ENCODE assay signal across 20 cellular contexts in the genomic region with DNA sequence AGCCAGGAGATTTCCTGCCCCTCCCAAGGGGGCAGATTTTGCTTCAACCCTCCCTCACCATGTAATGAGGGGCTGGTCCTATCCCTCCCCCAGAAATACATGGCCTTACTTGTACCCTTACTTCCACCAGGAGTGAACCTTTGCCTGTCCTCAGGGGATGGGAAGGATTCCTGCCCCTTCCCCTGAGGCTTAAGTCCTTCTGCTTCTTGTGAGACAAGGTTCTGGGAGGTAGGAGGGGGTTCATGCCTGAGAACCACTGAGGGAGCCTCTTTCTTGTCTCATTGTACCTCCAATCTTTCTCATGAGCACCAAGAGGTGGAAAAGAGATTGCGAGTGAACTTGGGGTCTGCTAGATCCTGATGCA. TPM values are rescaled to one million over a fixed set of nuclear protein-coding genes. Genes with fewer than 3 reads are reported as not detected.
A peak's percentile ranks its signal among the peaks of the same experiment; 100 is the strongest.
DNase-seq lines count a peak whose midpoint lies in the region; ATAC-seq, FAIRE-seq and TF ChIP-seq lines count a peak whose summit lies in the region.
"Had no signal": no experiment of that assay in that cellular context is flagged by ENCODE, and none has a peak within 500 bp of the region (broad histone marks: within the 10 kb centered on the region; RNA-seq: fewer than 3 reads in every experiment).

No MANE protein-coding gene starts in this region.

- no peak for TF ChIP-seq CTCF in PC-3 (conservative IDR thresholded peaks at IDR 0.05; ENCODE audit: low read depth, low read length)
- TF ChIP-seq CTCF in right atrium auricular region (IDR thresholded peaks at IDR 0.05) = no peak

- H3K79me1 ChIP-seq in trophoblast cell (ENCODE audit: low read length) = peaks cover 14% of the 10 kb centered on the region

- H3K14ac ChIP-seq in trophoblast cell (ENCODE audit: low read length) = peak overlapping the region; percentile 14

- H3F3A ChIP-seq in PC-3 (ENCODE audit: low read length, unreplicated experiment) = no peaks in the 10 kb centered on the region

- H3K27ac ChIP-seq in PC-3 (ENCODE audit: low read length) (no peak overlapping the region), iPS DF 6.9 (ENCODE audit: low read length) (peak overlapping the region; percentile 30), trophoblast cell (ENCODE audit: low read depth, low read length) (peak overlapping the region; percentile 92), right atrium auricular region (no peak overlapping the region)

- peak overlapping the region; percentile 62 for H4K8ac ChIP-seq in trophoblast cell (ENCODE audit: low read depth, low read length)

- H3K79me2 ChIP-seq in PC-3 (ENCODE audit: low read length) = no peaks in the 10 kb centered on the region
- H3K79me2 ChIP-seq in trophoblast cell (ENCODE audit: control insufficient read depth, insufficient read depth, low read length, poor library complexity) = no peaks in the 10 kb centered on the region

- H3K9me3 ChIP-seq in PC-3 (ENCODE audit: low read length) (no peaks in the 10 kb centered on the region), iPS DF 6.9 (ENCODE audit: control insufficient read depth, insufficient read depth, low read length) (no peaks in the 10 kb centered on the region; the same call in 1 of the 2 replicates), trophoblast cell (ENCODE audit: insufficient read depth, low read depth, low read length) (no peaks in the 10 kb centered on the region), right atrium auricular region (peaks cover 0 to 10% of the 10 kb centered on the region in 2 donors)
- H3K9me3 ChIP-seq: BE2C had no signal

- H3K9ac ChIP-seq in PC-3 (ENCODE audit: low read length) = no peak overlapping the region
- H3K9ac ChIP-seq in trophoblast cell (ENCODE audit: low read length) = no peak overlapping the region

- H3K9me2 ChIP-seq in PC-3 (replicated peaks; ENCODE audit: low read length) = no peaks in the 10 kb centered on the region

- H3K4ac ChIP-seq in trophoblast cell (ENCODE audit: low read depth, low read length) = peak overlapping the region; percentile 26

- peak overlapping the region; percentile 75 for H2BK120ac ChIP-seq in trophoblast cell (ENCODE audit: insufficient read depth, low read length, poor library complexity)

- CTCF ChIA-PET in PC-3 (lab: Charles Lee) = no interaction called here

- no peaks in the 10 kb centered on the region for H3K36me3 ChIP-seq in PC-3 (ENCODE audit: low read depth, low read length)
- H3K36me3 ChIP-seq in iPS DF 6.9 (ENCODE audit: control insufficient read depth, insufficient read depth, low read length) = no peaks in the 10 kb centered on the region
- H3K36me3 ChIP-seq in trophoblast cell (ENCODE audit: control insufficient read depth in 1 of 2, insufficient read depth in 2 of 2, low read length in 2 of 2) = peaks cover 0 to 1% of the 10 kb centered on the region in 2 experiments
- H3K36me3 ChIP-seq in right atrium auricular region = no peaks in the 10 kb centered on the region
- H3K36me3 ChIP-seq: BE2C had no signal

- no peak overlapping the region for H4K12ac ChIP-seq in trophoblast cell (ENCODE audit: low read depth, low read length)

- no peak overlapping the region for H3K4me3 ChIP-seq in PC-3 (ENCODE audit: low read length)
- H3K4me3 ChIP-seq in iPS DF 6.9 (ENCODE audit: low read length) = no peak overlapping the region
- no peak overlapping the region for H3K4me3 ChIP-seq in trophoblast cell (ENCODE audit: low read depth, low read length)
- H3K4me3 ChIP-seq in right atrium auricular region = no peak overlapping the region

- H3K4me1 ChIP-seq in PC-3 (ENCODE audit: insufficient read depth, low read length) (peaks cover 21% of the 10 kb centered on the region), iPS DF 6.9 (ENCODE audit: control insufficient read depth, insufficient read depth, low read length) (peaks cover 1% of the 10 kb centered on the region), trophoblast cell (ENCODE audit: control insufficient read depth in 1 of 2, insufficient read depth in 2 of 2, low read length in 2 of 2) (peaks cover 6 to 11% of the 10 kb centered on the region in 2 experiments), right atrium auricular region (no peaks in the 10 kb centered on the region)
- H3K4me1 ChIP-seq: BE2C had no signal

- WGBS in iPS DF 6.9 (ENCODE audit: insufficient coverage, insufficient read length) = no CpG with 5 or more reads among the region's 1 CpG
- no CpG with 5 or more reads among the region's 1 CpG for WGBS in trophoblast cell (ENCODE audit: extremely low coverage, insufficient coverage, insufficient read length)

- intact Hi-C loops in PC-3 (cut with micrococcal nuclease) = no loop called here
- intact Hi-C loops in posterior cingulate gyrus (cut with DNase I) = no loop called here

- no TSS peak for BruUV-seq in PC-3 (replicated peaks; lab: Mats Ljungman, UMichigan)

- H3K4me2 ChIP-seq in PC-3 (ENCODE audit: low read length) (peak overlapping the region; percentile 33), trophoblast cell (ENCODE audit: low read length) (peak overlapping the region; percentile 78)

- POLR2A ChIA-PET in PC-3 (lab: Charles Lee; ENCODE audit: unreplicated experiment) = no interaction called here

- ATAC-seq in PC-3 = no peak

- TF ChIP-seq POLR2A in GM12892 (IDR thresholded peaks at IDR 0.05; ENCODE audit: low read depth, low read length) = no peak

- H2BK12ac ChIP-seq in trophoblast cell (ENCODE audit: low read length) = peak overlapping the region; percentile 80

- H3K23ac ChIP-seq in trophoblast cell (ENCODE audit: low read length) = no peak overlapping the region

- no peaks in the 10 kb centered on the region for H3K27me3 ChIP-seq in PC-3 (ENCODE audit: low read length)
- H3K27me3 ChIP-seq in iPS DF 6.9 (ENCODE audit: control insufficient read depth, insufficient read depth, low read length) = no peaks in the 10 kb centered on the region
- no peaks in the 10 kb centered on the region for H3K27me3 ChIP-seq in trophoblast cell (ENCODE audit: insufficient read depth, low read length)
- H3K27me3 ChIP-seq in right atrium auricular region = no peaks in the 10 kb centered on the region

- H2BK5ac ChIP-seq in trophoblast cell (ENCODE audit: low read depth, low read length, poor library complexity) = peak overlapping the region; percentile 58

- H4K20me1 ChIP-seq in PC-3 (ENCODE audit: low read length) = no peaks in the 10 kb centered on the region

- peak overlapping the region; percentile 90 for H4K91ac ChIP-seq in trophoblast cell (ENCODE audit: low read depth, low read length)

- no peak for DNase-seq in PC-3
- no peak for DNase-seq in iPS DF 6.9 (ENCODE audit: low read depth, low spot score)
- peak in 1 of 2 donors; percentile 27 for DNase-seq in trophoblast cell
- DNase-seq in right atrium auricular region (ENCODE audit: low spot score) = no peak
- DNase-seq in GM12892 (ENCODE audit: insufficient read length) = no peak
- DNase-seq in amniotic stem cell (lab: John Stamatoyannopoulos, UW) = no peak
- no peak for DNase-seq in posterior cingulate gyrus
- DNase-seq: BE2C; CD4-positive, alpha-beta memory T cell; GF-D8; NCI-H146; NCI-H2227 treated with DMSO at 0.1 percent for 48 hours; NCI-H69; NK-92 treated with Interleukin-12 subunit alpha and Interleukin-12 subunit beta, amount 100 ng/mL, for 24 hours; SHP77 had no signal

- H2AFZ ChIP-seq in PC-3 (ENCODE audit: low read length) (no peak overlapping the region), trophoblast cell (ENCODE audit: insufficient read depth, low read length, poor library complexity) (peak overlapping the region; percentile 4)

- FAIRE-seq in GM12892 (lab: Jason Lieb, UNC) = no peak
- FAIRE-seq: D721Med had no signal

- H3K18ac ChIP-seq in trophoblast cell (ENCODE audit: low read length) = peak overlapping the region; percentile 22

- peak overlapping the region; percentile 16 for H2AK5ac ChIP-seq in trophoblast cell (ENCODE audit: low read length)

RNA-seq across cellular contexts. Expression of a gene that starts 19.5 kb away (rescaled TPM):
- total RNA-seq in PC-3 (2014; rRNA removed) (0.11 and 0.46 TPM in 2 replicates), right atrium auricular region (under 1 TPM in 1 of 2 donors, not detected in 1; 0.24 TPM)
- 6.0 and 6.1 TPM in 2 replicates for polyA plus RNA-seq in trophoblast cell (2013)
- 0.11 TPM for polyA plus RNA-seq in GM12892 (2012; ENCODE audit: missing spikeins)
- total RNA-seq: CD4-positive, alpha-beta memory T cell; H4; LHCN-M2 had no signal
- polyA plus RNA-seq: AG04450; CD4-positive, alpha-beta memory T cell; IgD-negative memory B cell had no signal

RNA-seq across cellular contexts. Expression of a gene that starts 34.1 kb away (rescaled TPM):
- total RNA-seq in PC-3 (2014; rRNA removed) (0.40 and 1.3 TPM in 2 replicates), right atrium auricular region (10 to 100 TPM in 1 of 2 donors, 1 to 10 TPM in 1; 5.4 to 33.0 TPM)
- 10.2 and 11.1 TPM in 2 replicates for polyA plus RNA-seq in trophoblast cell (2013)
- 0.95 TPM for polyA plus RNA-seq in GM12892 (2012; ENCODE audit: missing spikeins)
- total RNA-seq: CD4-positive, alpha-beta memory T cell had no signal
- polyA plus RNA-seq: CD4-positive, alpha-beta memory T cell; IgD-negative memory B cell had no signal

RNA-seq across cellular contexts. Expression of a gene that starts 39.6 kb away (rescaled TPM):
- total RNA-seq in PC-3 (2014; rRNA removed) = 0.18 and 0.69 TPM in 2 replicates
- 3.9 and 4.4 TPM in 2 replicates for polyA plus RNA-seq in trophoblast cell (2013)
- total RNA-seq in right atrium auricular region = not detected
- 4.1 TPM for polyA plus RNA-seq in GM12892 (2012; ENCODE audit: missing spikeins)
- total RNA-seq: CD4-positive, alpha-beta memory T cell had no signal
- polyA plus RNA-seq: IgD-negative memory B cell had no signal

RNA-seq across cellular contexts. Expression of a gene that starts 40.3 kb away (rescaled TPM):
- total RNA-seq in PC-3 (2014; rRNA removed) (10.5 and 14.6 TPM in 2 replicates), right atrium auricular region (1 to 10 TPM; 3.0 to 3.7 TPM)
- 1.4 and 1.6 TPM in 2 replicates for polyA plus RNA-seq in trophoblast cell (2013)
- 0.74 TPM for polyA plus RNA-seq in GM12892 (2012; ENCODE audit: missing spikeins)

RNA-seq across cellular contexts. Expression of a gene that starts 54.9 kb away (rescaled TPM):
- total RNA-seq in PC-3 (2014; rRNA removed) = 177 and 268 TPM in 2 replicates
- polyA plus RNA-seq in trophoblast cell (2013) = 115 and 117 TPM in 2 replicates
- total RNA-seq in right atrium auricular region = 10 to 100 TPM; 33.4 to 49.6 TPM
- 88.0 TPM for polyA plus RNA-seq in GM12892 (2012; ENCODE audit: missing spikeins)

Comparison
In these comparisons a context has a peak if more than half of its experiments do, and no peak if none do; other contexts are left out.
1. H3K27ac ChIP-seq: peak in iPS DF 6.9 (single experiment) and trophoblast cell (single experiment); none in PC-3 (single experiment) and right atrium auricular region (0 of 2).